Comparison of ENCODE assay signal across 17 cellular contexts in genomic region chr6:147648936-147649335, GRCh38.
"Had no signal": no experiment of that assay in that cellular context is flagged by ENCODE, and none has a peak within 500 bp of the region (broad histone marks: within the 10 kb centered on the region; RNA-seq: fewer than 3 reads in every experiment).

No MANE protein-coding gene starts in this region.

- FAIRE-seq: frontal cortex had no signal

- H3K4me3 ChIP-seq: coronary artery, mucosa of descending colon, prostate gland, right atrium auricular region, suprapubic skin had no signal

- H3K4me1 ChIP-seq: prostate gland, suprapubic skin had no signal

- ATAC-seq: activated naive CD4-positive, alpha-beta T cell treated with anti-CD3 and anti-CD28 coated beads, Interleukin-2, amount 50 U/mL, for 72 hours; esophagus mucosa; mucosa of descending colon; stimulated activated naive CD8-positive, alpha-beta T cell treated with anti-CD3 and anti-CD28 coated beads, Interleukin-15, amount 100 ng/mL, for 72 hours had no signal

- DNase-seq: activated CD4-positive, alpha-beta T cell treated with anti-CD3 and anti-CD28 coated beads, Interleukin-2, amount 50 U/mL, for 48 hours; activated gamma-delta T cell treated with Interleukin-2 at 50 U/mL for 16 hours; brain microvascular endothelial cell; effector CD4-positive, alpha-beta T cell; mesenchymal stem cell; mucosa of descending colon; naive B cell; stimulated activated CD4-positive, alpha-beta T cell treated with anti-CD3 and anti-CD28 coated beads, Interleukin-4, amount 100 ng/mL, for 1 hour; stimulated activated naive CD8-positive, alpha-beta T cell treated with anti-CD3 and anti-CD28 coated beads, Interleukin-15, amount 100 ng/mL, for 72 hours; T-helper 2 cell had no signal

- H3K36me3 ChIP-seq: brain microvascular endothelial cell, prostate gland, right atrium auricular region, suprapubic skin had no signal

- H3K27me3 ChIP-seq: brain microvascular endothelial cell, right atrium auricular region, suprapubic skin had no signal

- H3K27ac ChIP-seq: brain microvascular endothelial cell, coronary artery, prostate gland, right atrium auricular region, suprapubic skin had no signal

- H3K9me3 ChIP-seq: mucosa of descending colon, prostate gland, right atrium auricular region, suprapubic skin had no signal
